In genomic region chr19:50959731-50960500, GRCh38 we compare ENCODE assay signal across 31 cellular contexts. TPM values are rescaled to one million over a fixed set of nuclear protein-coding genes. Genes with fewer than 3 reads are reported as not detected.
A peak's percentile ranks its signal among the peaks of the same experiment; 100 is the strongest.
DNase-seq lines count a peak whose midpoint lies in the region; ATAC-seq and TF ChIP-seq lines count a peak whose summit lies in the region.
"Had no signal": no experiment of that assay in that cellular context is flagged by ENCODE, and none has a peak within 500 bp of the region (broad histone marks: within the 10 kb centered on the region; RNA-seq: fewer than 3 reads in every experiment).

No MANE protein-coding gene starts in this region.

- in situ Hi-C loops in GM23248 (cut with MboI), result no loop called here

- no peak overlapping the region for H3K27ac ChIP-seq in GM23248
- no peak overlapping the region for H3K27ac ChIP-seq in PC-3 (ENCODE audit: low read length)
- H3K27ac ChIP-seq: BLaER1 treated with 17β-estradiol and CSF1 and Interleukin-3, amounts not matched to agents 10 nM and 100 nM; brain microvascular endothelial cell; hepatocyte; transverse colon had no signal

- H3K36me3 ChIP-seq in GM23248 (ENCODE audit: low read depth), result no peaks in the 10 kb centered on the region
- peaks cover 10% of the 10 kb centered on the region; the same call in 1 of the 2 replicates for H3K36me3 ChIP-seq in PC-3 (ENCODE audit: low read depth, low read length)
- H3K36me3 ChIP-seq: BLaER1 treated with 17β-estradiol and CSF1 and Interleukin-3, amounts not matched to agents 10 nM and 100 nM; brain microvascular endothelial cell; transverse colon had no signal

- BruUV-seq in PC-3 (replicated peaks; lab: Mats Ljungman, UMichigan), result no TSS peak

- H3K27me3 ChIP-seq in GM23248 (replicated peaks; ENCODE audit: insufficient read depth) (0 out of 2 replicates have a peak, but pooled peaks cover 7% of the 10 kb centered on the region), PC-3 (ENCODE audit: low read length) (no peaks in the 10 kb centered on the region)
- H3K27me3 ChIP-seq: BLaER1 treated with 17β-estradiol and CSF1 and Interleukin-3, amounts not matched to agents 10 nM and 100 nM; brain microvascular endothelial cell had no signal

- H3K9ac ChIP-seq in GM23248 (no peak overlapping the region), PC-3 (ENCODE audit: low read length) (no peak overlapping the region)
- H3K9ac ChIP-seq: BLaER1 treated with 17β-estradiol and CSF1 and Interleukin-3, amounts not matched to agents 10 nM and 100 nM had no signal

- H3F3A ChIP-seq in GM23248 (ENCODE audit: insufficient read depth) (no peaks in the 10 kb centered on the region), PC-3 (ENCODE audit: low read length, unreplicated experiment) (no peaks in the 10 kb centered on the region)

- intact Hi-C loops in PC-3 (cut with micrococcal nuclease), result no loop called here

- H3K79me2 ChIP-seq in GM23248 (ENCODE audit: insufficient read depth), result no peaks in the 10 kb centered on the region
- no peaks in the 10 kb centered on the region for H3K79me2 ChIP-seq in PC-3 (ENCODE audit: low read length)
- H3K79me2 ChIP-seq: hepatocyte had no signal

- ATAC-seq in PC-3, result peak; percentile 85
- peak; percentile 24 for ATAC-seq in esophagus mucosa
- no peak for ATAC-seq in HG03521 (IDR thresholded peaks at IDR 0.05; ENCODE audit: unreplicated experiment)
- ATAC-seq: activated naive CD4-positive, alpha-beta T cell treated with anti-CD3 and anti-CD28 coated beads, Interleukin-2, amount 50 U/mL, for 72 hours; GM23338; left cardiac atrium; T-cell; WTC11 had no signal

- DNase-seq in Ammon's horn (ENCODE audit: low spot score), result peak; percentile 20
- peak; percentile 32 for DNase-seq in GM23248
- peak; percentile 72 for DNase-seq in PC-3
- no peak for DNase-seq in stimulated activated CD4-positive, alpha-beta T cell treated with anti-CD3 and anti-CD28 coated beads, Interleukin-12 subunit alpha, Interleukin-12 subunit beta, amount 100 ng/mL, for 4 hours
- no peak for DNase-seq in HCEC 1CT
- DNase-seq: activated CD4-positive, alpha-beta T cell treated with anti-CD3 and anti-CD28 coated beads, Interleukin-2, amount 10 ng/mL, durations not matched to agents 7 days and 5 days; amygdala; brain microvascular endothelial cell; left cardiac atrium; NCI-H1105 treated with DMSO at 0.1 percent for 48 hours; NCI-H187 treated with DMSO at 0.1 percent for 48 hours; NCI-H2171; NCI-H524; nephron progenitor cell; SIG-M5; stimulated activated CD4-positive, alpha-beta T cell treated with anti-CD3 and anti-CD28 coated beads, Interleukin-4, amount 100 ng/mL, for 24 hours; T-cell; transverse colon had no signal

- CTCF ChIA-PET in PC-3 (lab: Charles Lee), result no interaction called here

- H3K4me2 ChIP-seq in GM23248 (ENCODE audit: unreplicated experiment), result no peak overlapping the region
- H3K4me2 ChIP-seq in PC-3 (ENCODE audit: low read length), result peak overlapping the region; percentile 6; the same call in 1 of the 2 replicates
- H3K4me2 ChIP-seq: BLaER1 treated with 17β-estradiol and CSF1 and Interleukin-3, amounts not matched to agents 10 nM and 100 nM; GM23338; hepatocyte had no signal

- no peak for TF ChIP-seq CTCF in PC-3 (conservative IDR thresholded peaks at IDR 0.05; ENCODE audit: low read depth, low read length)

- POLR2A ChIA-PET in PC-3 (lab: Charles Lee; ENCODE audit: unreplicated experiment), result no interaction called here

- H3K4me1 ChIP-seq in GM23248 (ENCODE audit: insufficient read depth) (no peaks in the 10 kb centered on the region), PC-3 (ENCODE audit: insufficient read depth, low read length) (peaks cover 5% of the 10 kb centered on the region)
- H3K4me1 ChIP-seq: BLaER1 treated with 17β-estradiol and CSF1 and Interleukin-3, amounts not matched to agents 10 nM and 100 nM; transverse colon had no signal

- H3K9me2 ChIP-seq in GM23248 (ENCODE audit: insufficient read depth) (no peaks in the 10 kb centered on the region), PC-3 (replicated peaks; ENCODE audit: low read length) (no peaks in the 10 kb centered on the region)

- 26 to 49% methylated on average over 7 to 9 of the region's 9 CpGs for whole genome bisulfite sequencing in GM23248 (ENCODE audit: low coverage in 1 of 2, low lambda C conversion rate in 2 of 2, missing lambda C conversion rate in 2 of 2), 2 experiments

- no peak overlapping the region for H3K4me3 ChIP-seq in GM23248
- no peak overlapping the region for H3K4me3 ChIP-seq in PC-3 (ENCODE audit: low read length)
- H3K4me3 ChIP-seq: BLaER1 treated with 17β-estradiol and CSF1 and Interleukin-3, amounts not matched to agents 10 nM and 100 nM; GM23338; hepatocyte; transverse colon had no signal

- H3K9me3 ChIP-seq in GM23248 (ENCODE audit: low read depth), result no peaks in the 10 kb centered on the region
- H3K9me3 ChIP-seq in PC-3 (ENCODE audit: low read length), result no peaks in the 10 kb centered on the region
- H3K9me3 ChIP-seq: transverse colon had no signal

- H2AFZ ChIP-seq in GM23248, result no peak overlapping the region
- 0 out of 2 replicates have a peak overlapping the region, but pooled peaks have one; percentile 7 for H2AFZ ChIP-seq in PC-3 (ENCODE audit: low read length)
- H2AFZ ChIP-seq: GM23338, hepatocyte had no signal

- H4K20me1 ChIP-seq in GM23248 (ENCODE audit: insufficient read depth) (no peaks in the 10 kb centered on the region), PC-3 (ENCODE audit: low read length) (no peaks in the 10 kb centered on the region)
- H4K20me1 ChIP-seq: BLaER1 treated with 17β-estradiol and CSF1 and Interleukin-3, amounts not matched to agents 10 nM and 100 nM had no signal

RNA-seq across cellular contexts. Expression of gene KLK5, which starts 7.1 kb away (rescaled TPM):
- not detected in 2 replicates for total RNA-seq in GM23248 (2014; rRNA removed; shearing (Covaris generic))
- 0.23 TPM in 1 of 2 replicates, not detected in the other for polyA plus RNA-seq in GM23248 (2016; fragmentation: Nextera tagmentation; extraction: Ambion mirVana)
- total RNA-seq in PC-3 (2014; rRNA removed) (58.5 and 59.0 TPM in 2 replicates), esophagus mucosa (93.9 TPM)
- total RNA-seq: activated CD4-positive, alpha-beta T cell treated with anti-CD3 and anti-CD28 coated beads, Interleukin-2, amount 10 ng/mL, durations not matched to agents 7 days and 5 days; activated CD8-positive, alpha-beta memory T cell treated with anti-CD3 and anti-CD28 coated beads for 36 hours; activated naive CD4-positive, alpha-beta T cell treated with anti-CD3 and anti-CD28 coated beads, Interleukin-2, amount 50 U/mL, for 72 hours; cerebellum; dermis microvascular lymphatic vessel endothelial cell; hepatocyte; osteoblast; pulmonary artery endothelial cell; subcutaneous adipose tissue; T-cell; transverse colon had no signal
- polyA plus RNA-seq: GM23338 had no signal

RNA-seq across cellular contexts. Expression of gene KLK6, which starts 9.5 kb away (rescaled TPM):
- not detected in 2 replicates for total RNA-seq in GM23248 (2014; rRNA removed; shearing (Covaris generic))
- not detected in 2 replicates for polyA plus RNA-seq in GM23248 (2016; fragmentation: Nextera tagmentation; extraction: Ambion mirVana)
- total RNA-seq in PC-3 (2014; rRNA removed) (73.7 and 75.0 TPM in 2 replicates), esophagus mucosa (106 TPM)
- total RNA-seq: activated CD4-positive, alpha-beta T cell treated with anti-CD3 and anti-CD28 coated beads, Interleukin-2, amount 10 ng/mL, durations not matched to agents 7 days and 5 days; activated CD8-positive, alpha-beta memory T cell treated with anti-CD3 and anti-CD28 coated beads for 36 hours; activated naive CD4-positive, alpha-beta T cell treated with anti-CD3 and anti-CD28 coated beads, Interleukin-2, amount 50 U/mL, for 72 hours; cerebellum; dermis microvascular lymphatic vessel endothelial cell; left cardiac atrium; osteoblast; pulmonary artery endothelial cell; subcutaneous adipose tissue; T-cell; transverse colon had no signal

RNA-seq across cellular contexts. Expression of gene KLK7, which starts 23.8 kb away (rescaled TPM):
- not detected in 2 replicates for total RNA-seq in GM23248 (2014; rRNA removed; shearing (Covaris generic))
- polyA plus RNA-seq in GM23248 (2016; fragmentation: Nextera tagmentation; extraction: Ambion mirVana), result not detected in 2 replicates
- 0.23 and 3.6 TPM in 2 replicates for total RNA-seq in PC-3 (2014; rRNA removed)
- total RNA-seq in esophagus mucosa, result 146 TPM
- total RNA-seq: activated CD4-positive, alpha-beta T cell treated with anti-CD3 and anti-CD28 coated beads, Interleukin-2, amount 10 ng/mL, durations not matched to agents 7 days and 5 days; activated CD8-positive, alpha-beta memory T cell treated with anti-CD3 and anti-CD28 coated beads for 36 hours; activated naive CD4-positive, alpha-beta T cell treated with anti-CD3 and anti-CD28 coated beads, Interleukin-2, amount 50 U/mL, for 72 hours; cerebellum; dermis microvascular lymphatic vessel endothelial cell; osteoblast; pulmonary artery endothelial cell; T-cell; transverse colon had no signal

RNA-seq across cellular contexts. Expression of gene KLK8, which starts 41.5 kb away (rescaled TPM):
- not detected in 2 replicates for total RNA-seq in GM23248 (2014; rRNA removed; shearing (Covaris generic))
- polyA plus RNA-seq in GM23248 (2016; fragmentation: Nextera tagmentation; extraction: Ambion mirVana), result not detected in 2 replicates
- 2.3 TPM in 1 of 2 replicates, not detected in the other for total RNA-seq in PC-3 (2014; rRNA removed)
- 418 TPM for total RNA-seq in esophagus mucosa
- total RNA-seq: activated CD4-positive, alpha-beta T cell treated with anti-CD3 and anti-CD28 coated beads, Interleukin-2, amount 10 ng/mL, durations not matched to agents 7 days and 5 days; activated CD8-positive, alpha-beta memory T cell treated with anti-CD3 and anti-CD28 coated beads for 36 hours; activated naive CD4-positive, alpha-beta T cell treated with anti-CD3 and anti-CD28 coated beads, Interleukin-2, amount 50 U/mL, for 72 hours; cerebellum; dermis microvascular lymphatic vessel endothelial cell; osteoblast; pulmonary artery endothelial cell; subcutaneous adipose tissue; T-cell; transverse colon had no signal

RNA-seq across cellular contexts. Expression of gene KLK4, which starts 48.7 kb away (rescaled TPM):
- not detected in 2 replicates for total RNA-seq in GM23248 (2014; rRNA removed; shearing (Covaris generic))
- polyA plus RNA-seq in GM23248 (2016; fragmentation: Nextera tagmentation; extraction: Ambion mirVana), result not detected in 2 replicates
- total RNA-seq in PC-3 (2014; rRNA removed) (not detected in 2 replicates), esophagus mucosa (not detected)
- total RNA-seq: activated CD4-positive, alpha-beta T cell treated with anti-CD3 and anti-CD28 coated beads, Interleukin-2, amount 10 ng/mL, durations not matched to agents 7 days and 5 days; activated CD8-positive, alpha-beta memory T cell treated with anti-CD3 and anti-CD28 coated beads for 36 hours; activated naive CD4-positive, alpha-beta T cell treated with anti-CD3 and anti-CD28 coated beads, Interleukin-2, amount 50 U/mL, for 72 hours; dermis microvascular lymphatic vessel endothelial cell; hepatocyte; left cardiac atrium; osteoblast; pulmonary artery endothelial cell; subcutaneous adipose tissue; T-cell had no signal

Comparison
In these comparisons a context has a peak if more than half of its experiments do, and no peak if none do; other contexts are left out.
1. DNase-seq: peak in Ammon's horn (single experiment), GM23248 (single experiment) and PC-3 (single experiment); none in stimulated activated CD4-positive, alpha-beta T cell treated with anti-CD3 and anti-CD28 coated beads, Interleukin-12 subunit alpha, Interleukin-12 subunit beta, amount 100 ng/mL, for 4 hours (single experiment) and HCEC 1CT (single experiment).
2. RNA of gene KLK5, which starts 7.1 kb away (total RNA-seq): 93.9 TPM in esophagus mucosa (single experiment) and 58.5 to 59.0 TPM in PC-3; not detected in GM23248; every median in the first group is over 10 times any median in the second.
3. RNA of gene KLK6, which starts 9.5 kb away (total RNA-seq): 106 TPM in esophagus mucosa (single experiment) and 73.7 to 75.0 TPM in PC-3; not detected in GM23248; every median in the first group is over 10 times any median in the second.
4. RNA of gene KLK7, which starts 23.8 kb away (total RNA-seq): 146 TPM in esophagus mucosa (single experiment); 0.23 to 3.6 TPM in PC-3 and not detected in GM23248; every median in the first group is over 10 times any median in the second.